Comparison of ENCODE assay signal across 1 cellular context in genomic region chr4:130812117-130812765, GRCh38.
TF ChIP-seq lines count a peak whose summit lies in the region.

No MANE protein-coding gene starts in this region.

TF ChIP-seq in GM23338, 12 proteins besides CTCF, POLR2A, EP300 and RAD21 (continued from another document):
- no peak for TF ChIP-seq ZNF462 (CRISPR knock-in tag; IDR thresholded peaks at IDR 0.05)
- no peak for TF ChIP-seq EZH2phosphoT487 (IDR thresholded peaks at IDR 0.05; ENCODE audit: unreplicated experiment)
- TF ChIP-seq ETS1 (IDR thresholded peaks at IDR 0.05): no peak
- TF ChIP-seq POLR2AphosphoS5 (IDR thresholded peaks at IDR 0.05; ENCODE audit: low read depth): no peak
- no peak for TF ChIP-seq CREB1 (CRISPR knock-in tag; IDR thresholded peaks at IDR 0.05; ENCODE audit: low read depth)
- no peak for TF ChIP-seq STAT1 (IDR thresholded peaks at IDR 0.05; ENCODE audit: unreplicated experiment)
- TF ChIP-seq, protein P1, sequence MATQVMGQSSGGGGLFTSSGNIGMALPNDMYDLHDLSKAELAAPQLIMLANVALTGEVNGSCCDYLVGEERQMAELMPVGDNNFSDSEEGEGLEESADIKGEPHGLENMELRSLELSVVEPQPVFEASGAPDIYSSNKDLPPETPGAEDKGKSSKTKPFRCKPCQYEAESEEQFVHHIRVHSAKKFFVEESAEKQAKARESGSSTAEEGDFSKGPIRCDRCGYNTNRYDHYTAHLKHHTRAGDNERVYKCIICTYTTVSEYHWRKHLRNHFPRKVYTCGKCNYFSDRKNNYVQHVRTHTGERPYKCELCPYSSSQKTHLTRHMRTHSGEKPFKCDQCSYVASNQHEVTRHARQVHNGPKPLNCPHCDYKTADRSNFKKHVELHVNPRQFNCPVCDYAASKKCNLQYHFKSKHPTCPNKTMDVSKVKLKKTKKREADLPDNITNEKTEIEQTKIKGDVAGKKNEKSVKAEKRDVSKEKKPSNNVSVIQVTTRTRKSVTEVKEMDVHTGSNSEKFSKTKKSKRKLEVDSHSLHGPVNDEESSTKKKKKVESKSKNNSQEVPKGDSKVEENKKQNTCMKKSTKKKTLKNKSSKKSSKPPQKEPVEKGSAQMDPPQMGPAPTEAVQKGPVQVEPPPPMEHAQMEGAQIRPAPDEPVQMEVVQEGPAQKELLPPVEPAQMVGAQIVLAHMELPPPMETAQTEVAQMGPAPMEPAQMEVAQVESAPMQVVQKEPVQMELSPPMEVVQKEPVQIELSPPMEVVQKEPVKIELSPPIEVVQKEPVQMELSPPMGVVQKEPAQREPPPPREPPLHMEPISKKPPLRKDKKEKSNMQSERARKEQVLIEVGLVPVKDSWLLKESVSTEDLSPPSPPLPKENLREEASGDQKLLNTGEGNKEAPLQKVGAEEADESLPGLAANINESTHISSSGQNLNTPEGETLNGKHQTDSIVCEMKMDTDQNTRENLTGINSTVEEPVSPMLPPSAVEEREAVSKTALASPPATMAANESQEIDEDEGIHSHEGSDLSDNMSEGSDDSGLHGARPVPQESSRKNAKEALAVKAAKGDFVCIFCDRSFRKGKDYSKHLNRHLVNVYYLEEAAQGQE (IDR thresholded peaks at IDR 0.05; ENCODE audit: unreplicated experiment): no peak
- TF ChIP-seq JUNB (IDR thresholded peaks at IDR 0.05; ENCODE audit: unreplicated experiment): no peak
- no peak for TF ChIP-seq NANOG (IDR thresholded peaks at IDR 0.05; ENCODE audit: borderline replicate concordance)
- no peak for TF ChIP-seq ZNF114 (CRISPR knock-in tag; IDR thresholded peaks at IDR 0.05)
